Comparison of ENCODE assay signal across 13 cellular contexts in the genomic region with DNA sequence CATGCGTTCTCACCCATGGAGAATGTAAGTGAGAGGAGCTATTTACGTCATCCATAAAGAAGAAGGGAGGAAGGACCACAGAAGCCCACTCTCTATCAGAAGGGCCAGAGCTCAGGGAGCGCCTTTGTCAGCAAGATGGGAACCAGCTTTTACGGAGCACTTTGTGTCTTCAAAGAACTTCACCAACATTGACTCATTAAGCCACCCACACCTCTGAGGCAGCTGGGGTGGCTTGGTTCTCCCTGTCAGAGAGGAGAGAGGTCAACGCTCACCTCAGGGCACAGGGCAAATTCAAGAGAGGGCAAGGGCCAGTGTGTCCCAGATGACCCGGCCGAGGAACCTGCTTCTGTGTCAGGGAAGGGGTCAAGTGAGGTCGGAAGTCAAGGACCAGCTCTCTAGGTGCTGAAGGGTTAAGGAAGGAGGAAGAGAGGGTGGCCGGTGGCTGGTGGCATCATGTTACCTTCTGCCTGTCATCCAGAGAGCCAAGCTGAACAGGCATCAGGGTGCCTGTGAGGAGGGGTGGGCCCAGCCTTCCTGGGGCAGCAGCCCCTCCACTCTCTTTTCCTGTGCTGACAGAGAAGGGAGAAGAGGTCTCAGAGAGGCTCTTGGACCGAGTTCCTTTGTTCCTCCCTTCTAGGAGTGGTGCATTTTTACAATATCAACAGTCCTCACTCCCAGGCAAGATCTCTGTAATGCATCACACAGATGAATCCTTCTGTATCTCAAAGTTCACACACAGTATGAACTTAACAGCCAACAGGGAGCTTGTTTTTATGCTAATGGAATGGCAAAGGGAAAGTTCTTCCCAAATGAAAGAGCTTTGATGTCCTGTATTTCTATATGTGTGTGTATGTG.
A peak's percentile ranks its signal among the peaks of the same experiment; 100 is the strongest.
DNase-seq lines count a peak whose midpoint lies in the region; ATAC-seq and TF ChIP-seq lines count a peak whose summit lies in the region.
"Had no signal": no experiment of that assay in that cellular context is flagged by ENCODE, and none has a peak within 500 bp of the region (broad histone marks: within the 10 kb centered on the region; RNA-seq: fewer than 3 reads in every experiment).

No MANE protein-coding gene starts in this region.

- DNase-seq in NCI-H748 (lab: John Stamatoyannopoulos, UW; ENCODE audit: unreplicated experiment), result peak; percentile 22
- DNase-seq in NCI-H748 treated with DMSO at 0.1 percent for 48 hours (lab: John Stamatoyannopoulos, UW), result no peak
- DNase-seq in NCI-H69 (lab: John Stamatoyannopoulos, UW), result peak; percentile 10
- DNase-seq in iPS-NIHi7 (ENCODE audit: extremely low spot score), result peak; percentile 35
- no peak for DNase-seq in suprapubic skin (ENCODE audit: low spot score in 2 of 2)
- DNase-seq in amniotic stem cell (lab: John Stamatoyannopoulos, UW), result no peak
- DNase-seq: activated CD8-positive, alpha-beta memory T cell treated with anti-CD3 and anti-CD28 coated beads for 24 hours; cerebellar nuclear complex; GOT3; pancreas had no signal

- TF ChIP-seq EP300 in suprapubic skin (IDR thresholded peaks at IDR 0.05), result no peak

- no peak for TF ChIP-seq POLR2A in suprapubic skin (IDR thresholded peaks at IDR 0.05)

- H3K9me3 ChIP-seq in suprapubic skin, result no peaks in the 10 kb centered on the region
- H3K9me3 ChIP-seq: A549, pancreas had no signal

- no peaks in the 10 kb centered on the region for H3K36me3 ChIP-seq in suprapubic skin
- H3K36me3 ChIP-seq: pancreas had no signal

- peaks cover 46% of the 10 kb centered on the region for H3K4me1 ChIP-seq in suprapubic skin

- H3K27me3 ChIP-seq in suprapubic skin, result no peaks in the 10 kb centered on the region
- H3K27me3 ChIP-seq: pancreas had no signal

- WGBS in suprapubic skin, result 66% methylated on average over 10 of the region's 10 CpGs

- H3K27ac ChIP-seq in suprapubic skin, result peak overlapping the region; percentile 6
- H3K27ac ChIP-seq: pancreas had no signal

- ATAC-seq in GM18498 (IDR thresholded peaks at IDR 0.05; ENCODE audit: unreplicated experiment), result no peak
- ATAC-seq in GM18858 (IDR thresholded peaks at IDR 0.05; ENCODE audit: unreplicated experiment), result no peak
- ATAC-seq: A549, pancreas had no signal

- TF ChIP-seq CTCF in suprapubic skin (IDR thresholded peaks at IDR 0.05), result no peak

- H3K4me3 ChIP-seq in suprapubic skin, result no peak overlapping the region
- H3K4me3 ChIP-seq: A549, pancreas had no signal

Comparison
In these comparisons a context has a peak if more than half of its experiments do, and no peak if none do; other contexts are left out.
1. DNase-seq: peak in NCI-H748 (single experiment), NCI-H69 (single experiment) and iPS-NIHi7 (single experiment); none in NCI-H748 treated with DMSO at 0.1 percent for 48 hours (single experiment), suprapubic skin (0 of 2) and amniotic stem cell (single experiment).